Comparison of ENCODE assay signal across 31 cellular contexts in genomic region chr12:20415641-20416040, GRCh38. TPM values are rescaled to one million over a fixed set of nuclear protein-coding genes. Genes with fewer than 3 reads are reported as not detected.
"Had no signal": no experiment of that assay in that cellular context is flagged by ENCODE, and none has a peak within 500 bp of the region (broad histone marks: within the 10 kb centered on the region; RNA-seq: fewer than 3 reads in every experiment).

No MANE protein-coding gene starts in this region.

- H3K27me3 Mint-ChIP-seq: activated CD4-positive, alpha-beta memory T cell treated with anti-CD3 and anti-CD28 coated beads, Interleukin-2, amount 10 ng/mL, durations not matched to agents 7 days and 5 days; activated CD4-positive, alpha-beta T cell treated with anti-CD3 and anti-CD28 coated beads, Interleukin-2, amount 10 ng/mL, durations not matched to agents 7 days and 5 days; naive B cell; stimulated activated memory B cell treated with anti-CD40 and anti-IgM and Interleukin-4, amounts not matched to agents 10 μg/mL and 1 μg/mL and 100 μg/mL, for 72 hours; stimulated activated naive CD8-positive, alpha-beta T cell treated with anti-CD3 and anti-CD28 coated beads, Interleukin-15, amount 100 ng/mL, for 72 hours; T-helper 17 cell; type B pancreatic cell had no signal

- H3K36me3 ChIP-seq: gastrocnemius medialis, neutrophil, sigmoid colon, uterus had no signal

- H3K4me3 Mint-ChIP-seq: activated CD4-positive, alpha-beta memory T cell treated with anti-CD3 and anti-CD28 coated beads, Interleukin-2, amount 10 ng/mL, durations not matched to agents 7 days and 5 days; activated CD4-positive, alpha-beta T cell treated with anti-CD3 and anti-CD28 coated beads, Interleukin-2, amount 10 ng/mL, durations not matched to agents 7 days and 5 days; activated T-cell treated with anti-CD3 and anti-CD28 coated beads, Interleukin-2, amount 50 U/mL, for 4 hours; activated T-helper 17 cell treated with anti-CD3 and anti-CD28 coated beads, Interleukin-2, amount 50 U/mL, for 72 hours; naive B cell; nephron progenitor cell; stimulated activated memory B cell treated with anti-CD40 and anti-IgM and Interleukin-4, amounts not matched to agents 10 μg/mL and 1 μg/mL and 100 μg/mL, for 72 hours; stimulated activated naive CD8-positive, alpha-beta T cell treated with anti-CD3 and anti-CD28 coated beads, Interleukin-15, amount 100 ng/mL, for 72 hours; T-helper 17 cell; type B pancreatic cell; WTC11 had no signal

- H3K27ac ChIP-seq: neutrophil, uterus had no signal

- DNase-seq: activated CD4-positive, alpha-beta memory T cell treated with anti-CD3 and anti-CD28 coated beads, Interleukin-2, amount 10 ng/mL, durations not matched to agents 7 days and 5 days; activated CD4-positive, alpha-beta T cell treated with anti-CD3 and anti-CD28 coated beads for 1 hour; activated CD4-positive, alpha-beta T cell treated with anti-CD3 and anti-CD28 coated beads, Interleukin-2, amount 10 ng/mL, durations not matched to agents 7 days and 5 days; activated gamma-delta T cell treated with Interleukin-2 at 50 U/mL for 16 hours; activated naive CD4-positive, alpha-beta T cell treated with anti-CD3 and anti-CD28 coated beads, Interleukin-2, amount 50 U/mL, for 16 hours; activated T-cell treated with anti-CD3 and anti-CD28 coated beads, Interleukin-2, amount 50 U/mL, for 4 hours; cerebellar nuclear complex; cortex of kidney; gastrocnemius medialis; glutamatergic neuron; kidney glomerular epithelial cell; mammary epithelial cell; naive B cell; nephron progenitor cell; sigmoid colon; stimulated activated CD4-positive, alpha-beta T cell treated with anti-CD3 and anti-CD28 coated beads, Interleukin-1b, Interleukin-23, amount 100 ng/mL, for 48 hours; stimulated activated CD4-positive, alpha-beta T cell treated with anti-CD3 and anti-CD28 coated beads, Interleukin-4, amount 100 ng/mL, for 4 hours; stimulated activated CD8-positive, alpha-beta memory T cell treated with anti-CD3 and anti-CD28 coated beads, Interleukin-4, amount 100 ng/mL, for 48 hours; stimulated activated naive CD8-positive, alpha-beta T cell treated with anti-CD3 and anti-CD28 coated beads, Interleukin-15, amount 100 ng/mL, for 72 hours; substantia nigra; T-helper 17 cell; T1000; uterus had no signal

- H3K4me1 Mint-ChIP-seq: activated CD4-positive, alpha-beta memory T cell treated with anti-CD3 and anti-CD28 coated beads, Interleukin-2, amount 10 ng/mL, durations not matched to agents 7 days and 5 days; activated CD4-positive, alpha-beta T cell treated with anti-CD3 and anti-CD28 coated beads, Interleukin-2, amount 10 ng/mL, durations not matched to agents 7 days and 5 days; activated T-helper 17 cell treated with anti-CD3 and anti-CD28 coated beads, Interleukin-2, amount 50 U/mL, for 72 hours; naive B cell; nephron progenitor cell; stimulated activated memory B cell treated with anti-CD40 and anti-IgM and Interleukin-4, amounts not matched to agents 10 μg/mL and 1 μg/mL and 100 μg/mL, for 72 hours; stimulated activated naive CD8-positive, alpha-beta T cell treated with anti-CD3 and anti-CD28 coated beads, Interleukin-15, amount 100 ng/mL, for 72 hours had no signal

- H3K36me3 Mint-ChIP-seq: naive B cell; stimulated activated memory B cell treated with anti-CD40 and anti-IgM and Interleukin-4, amounts not matched to agents 10 μg/mL and 1 μg/mL and 100 μg/mL, for 72 hours; WTC11 had no signal

- H3K4me1 ChIP-seq: uterus had no signal

- H3K4me3 ChIP-seq: sigmoid colon, smooth muscle cell, uterus had no signal

- H3K9me3 ChIP-seq: gastrocnemius medialis, neutrophil, sigmoid colon, uterus had no signal

- H3K9me3 Mint-ChIP-seq: activated CD4-positive, alpha-beta memory T cell treated with anti-CD3 and anti-CD28 coated beads, Interleukin-2, amount 10 ng/mL, durations not matched to agents 7 days and 5 days; activated CD4-positive, alpha-beta T cell treated with anti-CD3 and anti-CD28 coated beads, Interleukin-2, amount 10 ng/mL, durations not matched to agents 7 days and 5 days; activated T-cell treated with anti-CD3 and anti-CD28 coated beads, Interleukin-2, amount 50 U/mL, for 4 hours; activated T-helper 17 cell treated with anti-CD3 and anti-CD28 coated beads, Interleukin-2, amount 50 U/mL, for 72 hours; nephron progenitor cell; stimulated activated memory B cell treated with anti-CD40 and anti-IgM and Interleukin-4, amounts not matched to agents 10 μg/mL and 1 μg/mL and 100 μg/mL, for 72 hours; stimulated activated naive CD8-positive, alpha-beta T cell treated with anti-CD3 and anti-CD28 coated beads, Interleukin-15, amount 100 ng/mL, for 72 hours; type B pancreatic cell; WTC11 had no signal

- H3K27me3 ChIP-seq: gastrocnemius medialis, neutrophil, sigmoid colon, uterus had no signal

- ATAC-seq: activated T-cell treated with anti-CD3 and anti-CD28 coated beads, Interleukin-2, amount 50 U/mL, for 4 hours; activated T-helper 17 cell treated with anti-CD3 and anti-CD28 coated beads, Interleukin-2, amount 50 U/mL, for 72 hours; esophagus mucosa; SK-N-SH treated with all-trans-retinoic acid at 6 μM for 48 hours; stimulated activated memory B cell treated with anti-CD40 and anti-IgM and Interleukin-4, amounts not matched to agents 10 μg/mL and 1 μg/mL and 100 μg/mL, for 72 hours; stimulated activated naive CD8-positive, alpha-beta T cell treated with anti-CD3 and anti-CD28 coated beads, Interleukin-15, amount 100 ng/mL, for 72 hours; T-helper 17 cell; WTC11 had no signal

- H3K27ac Mint-ChIP-seq: activated CD4-positive, alpha-beta memory T cell treated with anti-CD3 and anti-CD28 coated beads, Interleukin-2, amount 10 ng/mL, durations not matched to agents 7 days and 5 days; activated CD4-positive, alpha-beta T cell treated with anti-CD3 and anti-CD28 coated beads, Interleukin-2, amount 10 ng/mL, durations not matched to agents 7 days and 5 days; activated T-helper 17 cell treated with anti-CD3 and anti-CD28 coated beads, Interleukin-2, amount 50 U/mL, for 72 hours; nephron progenitor cell; stimulated activated memory B cell treated with anti-CD40 and anti-IgM and Interleukin-4, amounts not matched to agents 10 μg/mL and 1 μg/mL and 100 μg/mL, for 72 hours; stimulated activated naive CD8-positive, alpha-beta T cell treated with anti-CD3 and anti-CD28 coated beads, Interleukin-15, amount 100 ng/mL, for 72 hours; T-helper 17 cell; type B pancreatic cell; WTC11 had no signal

RNA-seq across cellular contexts. Expression of gene PDE3A, which starts 47.3 kb away (rescaled TPM):
- total RNA-seq: activated CD4-positive, alpha-beta memory T cell treated with anti-CD3 and anti-CD28 coated beads, Interleukin-2, amount 10 ng/mL, durations not matched to agents 7 days and 5 days; activated CD4-positive, alpha-beta T cell treated with anti-CD3 and anti-CD28 coated beads, Interleukin-2, amount 10 ng/mL, durations not matched to agents 7 days and 5 days; activated T-helper 17 cell treated with anti-CD3 and anti-CD28 coated beads, Interleukin-2, amount 50 U/mL, for 72 hours had no signal
